ENCODE assay signal across 25 cellular contexts in the genomic region with DNA sequence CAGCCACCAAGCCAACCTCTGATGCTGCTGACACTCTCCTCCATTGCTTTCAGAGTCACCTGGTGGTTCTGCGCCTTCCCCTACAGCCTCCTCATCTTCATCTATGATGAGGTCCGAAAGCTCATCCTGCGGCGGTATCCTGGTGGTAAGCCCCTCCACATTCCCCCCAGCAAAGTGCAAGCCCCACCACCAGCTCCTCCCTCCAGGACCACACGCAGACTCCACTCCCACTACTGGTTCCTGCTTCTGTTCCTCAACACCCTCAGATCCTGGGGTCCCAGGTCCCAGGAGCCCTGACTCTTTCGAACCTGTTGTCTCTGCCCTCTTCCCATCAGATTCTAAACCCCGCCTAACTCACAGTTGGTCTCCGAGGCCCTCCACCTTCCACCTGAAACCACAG. TPM values are rescaled to one million over a fixed set of nuclear protein-coding genes. Genes with fewer than 3 reads are reported as not detected.
A peak's percentile ranks its signal among the peaks of the same experiment; 100 is the strongest.
DNase-seq lines count a peak whose midpoint lies in the region; ATAC-seq and TF ChIP-seq lines count a peak whose summit lies in the region.
"Had no signal": no experiment of that assay in that cellular context is flagged by ENCODE, and none has a peak within 500 bp of the region (broad histone marks: within the 10 kb centered on the region; RNA-seq: fewer than 3 reads in every experiment).

No MANE protein-coding gene starts in this region.

- no peak for DNase-seq in T-helper 17 cell
- no peak for DNase-seq in central memory CD8-positive, alpha-beta T cell (ENCODE audit: low spot score in 2 of 2)
- peak; percentile 32 for DNase-seq in posterior vena cava (ENCODE audit: low spot score)
- no peak for DNase-seq in type B pancreatic cell (ENCODE audit: extremely low spot score, unreplicated experiment)
- DNase-seq in kidney tubule cell (ENCODE audit: low spot score), result no peak
- DNase-seq in colonic mucosa, result no peak
- DNase-seq: 8988T; ACHN; AML-193; BE2C; CD4-positive, alpha-beta T cell; CD8-positive, alpha-beta memory T cell; DMS 273 treated with DMSO at 0.1 percent for 48 hours; DMS79; EL; GDM1; H9 had no signal

- H3K4me3 ChIP-seq in colonic mucosa, result no peak overlapping the region
- H3K4me3 ChIP-seq: A549; BLaER1 treated with 17β-estradiol and CSF1 and Interleukin-3, amounts not matched to agents 10 nM and 100 nM; GM12878; GM23338 had no signal

- no peaks in the 10 kb centered on the region for H3K36me3 ChIP-seq in colonic mucosa
- H3K36me3 ChIP-seq: BE2C; BLaER1 treated with 17β-estradiol and CSF1 and Interleukin-3, amounts not matched to agents 10 nM and 100 nM had no signal

- intact Hi-C loops in posterior vena cava (cut with DNase I), result no loop called here
- intact Hi-C loops in colonic mucosa (cut with DNase I), result no loop called here

- H3K27ac ChIP-seq in colonic mucosa, result no peak overlapping the region
- H3K27ac ChIP-seq: A549; BLaER1 treated with 17β-estradiol and CSF1 and Interleukin-3, amounts not matched to agents 10 nM and 100 nM had no signal

- H3K27me3 Mint-ChIP-seq in T-helper 17 cell (peaks cover 59% of the 10 kb centered on the region), type B pancreatic cell (no peaks in the 10 kb centered on the region)
- H3K27me3 Mint-ChIP-seq in central memory CD8-positive, alpha-beta T cell, result peaks cover 64% of the 10 kb centered on the region

- no peaks in the 10 kb centered on the region for H3K27me3 ChIP-seq in colonic mucosa
- H3K27me3 ChIP-seq: BLaER1 treated with 17β-estradiol and CSF1 and Interleukin-3, amounts not matched to agents 10 nM and 100 nM had no signal

- no peak for ATAC-seq in T-helper 17 cell
- no peak for ATAC-seq in central memory CD8-positive, alpha-beta T cell (replicated peaks; ENCODE audit: extremely low read depth, poor library complexity, severe bottlenecking)
- no peak for ATAC-seq in HG02852 (IDR thresholded peaks at IDR 0.05; ENCODE audit: unreplicated experiment)
- ATAC-seq: A549, GM12878, GM23338, HCT116 had no signal

- H3K9me3 Mint-ChIP-seq in central memory CD8-positive, alpha-beta T cell, result no peaks in the 10 kb centered on the region
- no peaks in the 10 kb centered on the region for H3K9me3 Mint-ChIP-seq in type B pancreatic cell
- H3K9me3 Mint-ChIP-seq: CD4-positive, alpha-beta T cell; GM23338; H9 had no signal

- H3K4me1 ChIP-seq in colonic mucosa, result no peaks in the 10 kb centered on the region
- H3K4me1 ChIP-seq: A549, BE2C had no signal

- H3K4me1 Mint-ChIP-seq in T-helper 17 cell, result peaks cover 2% of the 10 kb centered on the region
- H3K4me1 Mint-ChIP-seq in central memory CD8-positive, alpha-beta T cell, result no peaks in the 10 kb centered on the region
- H3K4me1 Mint-ChIP-seq in type B pancreatic cell (ENCODE audit: unreplicated experiment), result no peaks in the 10 kb centered on the region
- H3K4me1 Mint-ChIP-seq: CD8-positive, alpha-beta memory T cell had no signal

- H3K4me3 Mint-ChIP-seq in T-helper 17 cell (no peak overlapping the region), type B pancreatic cell (no peak overlapping the region)
- no peak overlapping the region for H3K4me3 Mint-ChIP-seq in central memory CD8-positive, alpha-beta T cell
- H3K4me3 Mint-ChIP-seq: CD14-positive monocyte; CD4-positive, alpha-beta T cell; CD8-positive, alpha-beta memory T cell; GM23338; H9 had no signal

- TF ChIP-seq CTCF in type B pancreatic cell (conservative IDR thresholded peaks at IDR 0.05), result no peak
- no peak for TF ChIP-seq CTCF in colonic mucosa (IDR thresholded peaks at IDR 0.05)

- no peak overlapping the region for H3K9ac ChIP-seq in colonic mucosa (ENCODE audit: low read depth in 2 of 2, low read length in 2 of 2)
- H3K9ac ChIP-seq: BLaER1 treated with 17β-estradiol and CSF1 and Interleukin-3, amounts not matched to agents 10 nM and 100 nM had no signal

- H3K27ac Mint-ChIP-seq in T-helper 17 cell (peak overlapping the region; percentile 32), type B pancreatic cell (peak overlapping the region; percentile 12)
- peak overlapping the region; percentile 66 for H3K27ac Mint-ChIP-seq in central memory CD8-positive, alpha-beta T cell (ENCODE audit: low read depth)
- H3K27ac Mint-ChIP-seq: CD14-positive monocyte; CD4-positive, alpha-beta T cell; GM23338 had no signal

- H3K36me3 Mint-ChIP-seq in T-helper 17 cell (ENCODE audit: low read depth) (peaks cover 2% of the 10 kb centered on the region), type B pancreatic cell (no peaks in the 10 kb centered on the region)
- H3K36me3 Mint-ChIP-seq in central memory CD8-positive, alpha-beta T cell (ENCODE audit: insufficient read depth), result no peaks in the 10 kb centered on the region
- H3K36me3 Mint-ChIP-seq: CD8-positive, alpha-beta memory T cell had no signal

- no peaks in the 10 kb centered on the region for H3K9me3 ChIP-seq in T-helper 17 cell (ENCODE audit: control insufficient read depth, low read length, poor library complexity, severe bottlenecking)
- no peaks in the 10 kb centered on the region for H3K9me3 ChIP-seq in colonic mucosa
- H3K9me3 ChIP-seq: A549; BE2C; BLaER1 treated with 17β-estradiol and CSF1 and Interleukin-3, amounts not matched to agents 10 nM and 100 nM had no signal

RNA-seq across cellular contexts. Expression of a gene that starts 11.6 kb away (rescaled TPM):
- total RNA-seq in T-helper 17 cell (under 1 TPM in 1 of 2 donors, not detected in 1; 0.27 TPM), posterior vena cava (not detected), type B pancreatic cell (ENCODE audit: low replicate concordance) (0.27 and 1.3 TPM in 2 replicates), colonic mucosa (not detected)
- total RNA-seq: CD8-positive, alpha-beta memory T cell; H4 had no signal

RNA-seq across cellular contexts. Expression of a gene that starts 24.3 kb away (rescaled TPM):
- total RNA-seq in T-helper 17 cell (not detected), posterior vena cava (10 to 100 TPM in 1 of 2 donors, 1 to 10 TPM in 1; 4.1 to 10.8 TPM), type B pancreatic cell (ENCODE audit: low replicate concordance) (0.26 and 14.5 TPM in 2 replicates), colonic mucosa (1 to 10 TPM; 1.5 to 6.1 TPM)
- total RNA-seq: CD4-positive, alpha-beta T cell; CD8-positive, alpha-beta memory T cell; GM12878; H4 had no signal

RNA-seq across cellular contexts. Expression of a gene that starts 41.4 kb away (rescaled TPM):
- 10 to 100 TPM; 29.3 to 36.8 TPM for total RNA-seq in T-helper 17 cell
- total RNA-seq in posterior vena cava, result 10 to 100 TPM; 16.0 to 17.4 TPM
- 27.7 and 33.2 TPM in 2 replicates for total RNA-seq in type B pancreatic cell (ENCODE audit: low replicate concordance)
- total RNA-seq in colonic mucosa, result 10 to 100 TPM; 53.6 to 60.2 TPM

RNA-seq across cellular contexts. Expression of a gene that starts 50.5 kb away (rescaled TPM):
- total RNA-seq in T-helper 17 cell (not detected), posterior vena cava (10 to 100 TPM in 1 of 2 donors, 1 to 10 TPM in 1; 4.5 to 10.4 TPM), type B pancreatic cell (ENCODE audit: low replicate concordance) (0.46 and 1.4 TPM in 2 replicates), colonic mucosa (not detected)
- total RNA-seq: CD4-positive, alpha-beta T cell; CD8-positive, alpha-beta memory T cell had no signal

RNA-seq across cellular contexts. Expression of a gene that starts 58.5 kb away (rescaled TPM):
- total RNA-seq in T-helper 17 cell (not detected), posterior vena cava (not detected), type B pancreatic cell (ENCODE audit: low replicate concordance) (not detected in 2 replicates), colonic mucosa (under 1 TPM; 0.11 to 0.30 TPM)
- total RNA-seq: CD4-positive, alpha-beta T cell; GM12878; H4 had no signal

Comparison
In these comparisons a context has a peak if more than half of its experiments do, and no peak if none do; other contexts are left out.
1. H3K27ac Mint-ChIP-seq: peak in every context shown above with its lines; median percentile 66 in central memory CD8-positive, alpha-beta T cell; 32 in T-helper 17 cell; 12 in type B pancreatic cell.